ENCODE assay signal across 1 cellular context in genomic region chr19:49151339-49152217, GRCh38.
TF ChIP-seq lines count a peak whose summit lies in the region.

No MANE protein-coding gene starts in this region.

TF ChIP-seq in HepG2, 621 proteins besides CTCF, POLR2A, EP300 and RAD21 (continued from another document):
- TF ChIP-seq MNT (IDR thresholded peaks at IDR 0.05) (peak; percentile 89), PHF21A (CRISPR knock-in tag; IDR thresholded peaks at IDR 0.05) (no peak), ZFX (CRISPR knock-in tag; IDR thresholded peaks at IDR 0.05; ENCODE audit: low read depth) (peak; percentile 27; the same call in 1 of the 2 replicates), ZKSCAN5 (CRISPR knock-in tag; IDR thresholded peaks at IDR 0.05) (no peak), BORCS8-MEF2B (CRISPR knock-in tag; IDR thresholded peaks at IDR 0.05) (peak; percentile 45; the same call in 1 of the 2 replicates), ZNF205 (CRISPR knock-in tag; IDR thresholded peaks at IDR 0.05) (no peak), NR1H2 (CRISPR knock-in tag; IDR thresholded peaks at IDR 0.05; ENCODE audit: borderline replicate concordance, low read depth) (no peak), ZMYM3 (CRISPR knock-in tag; IDR thresholded peaks at IDR 0.05) (peak; percentile 79), ZFYVE20 (CRISPR knock-in tag; IDR thresholded peaks at IDR 0.05; ENCODE audit: borderline replicate concordance, low read depth) (no peak), HIVEP1 (CRISPR knock-in tag; IDR thresholded peaks at IDR 0.05) (no peak)
- TF ChIP-seq, protein P1, sequence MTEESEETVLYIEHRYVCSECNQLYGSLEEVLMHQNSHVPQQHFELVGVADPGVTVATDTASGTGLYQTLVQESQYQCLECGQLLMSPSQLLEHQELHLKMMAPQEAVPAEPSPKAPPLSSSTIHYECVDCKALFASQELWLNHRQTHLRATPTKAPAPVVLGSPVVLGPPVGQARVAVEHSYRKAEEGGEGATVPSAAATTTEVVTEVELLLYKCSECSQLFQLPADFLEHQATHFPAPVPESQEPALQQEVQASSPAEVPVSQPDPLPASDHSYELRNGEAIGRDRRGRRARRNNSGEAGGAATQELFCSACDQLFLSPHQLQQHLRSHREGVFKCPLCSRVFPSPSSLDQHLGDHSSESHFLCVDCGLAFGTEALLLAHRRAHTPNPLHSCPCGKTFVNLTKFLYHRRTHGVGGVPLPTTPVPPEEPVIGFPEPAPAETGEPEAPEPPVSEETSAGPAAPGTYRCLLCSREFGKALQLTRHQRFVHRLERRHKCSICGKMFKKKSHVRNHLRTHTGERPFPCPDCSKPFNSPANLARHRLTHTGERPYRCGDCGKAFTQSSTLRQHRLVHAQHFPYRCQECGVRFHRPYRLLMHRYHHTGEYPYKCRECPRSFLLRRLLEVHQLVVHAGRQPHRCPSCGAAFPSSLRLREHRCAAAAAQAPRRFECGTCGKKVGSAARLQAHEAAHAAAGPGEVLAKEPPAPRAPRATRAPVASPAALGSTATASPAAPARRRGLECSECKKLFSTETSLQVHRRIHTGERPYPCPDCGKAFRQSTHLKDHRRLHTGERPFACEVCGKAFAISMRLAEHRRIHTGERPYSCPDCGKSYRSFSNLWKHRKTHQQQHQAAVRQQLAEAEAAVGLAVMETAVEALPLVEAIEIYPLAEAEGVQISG (CRISPR knock-in tag; IDR thresholded peaks at IDR 0.05): 0 out of 2 replicates have a peak, but pooled peaks have one; percentile 15
- TF ChIP-seq, protein P2, sequence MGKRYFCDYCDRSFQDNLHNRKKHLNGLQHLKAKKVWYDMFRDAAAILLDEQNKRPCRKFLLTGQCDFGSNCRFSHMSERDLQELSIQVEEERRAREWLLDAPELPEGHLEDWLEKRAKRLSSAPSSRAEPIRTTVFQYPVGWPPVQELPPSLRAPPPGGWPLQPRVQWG (CRISPR knock-in tag; IDR thresholded peaks at IDR 0.05; ENCODE audit: borderline replicate concordance, low read depth): no peak
